1 cellular context compared by ENCODE assay signal in the genomic region with DNA sequence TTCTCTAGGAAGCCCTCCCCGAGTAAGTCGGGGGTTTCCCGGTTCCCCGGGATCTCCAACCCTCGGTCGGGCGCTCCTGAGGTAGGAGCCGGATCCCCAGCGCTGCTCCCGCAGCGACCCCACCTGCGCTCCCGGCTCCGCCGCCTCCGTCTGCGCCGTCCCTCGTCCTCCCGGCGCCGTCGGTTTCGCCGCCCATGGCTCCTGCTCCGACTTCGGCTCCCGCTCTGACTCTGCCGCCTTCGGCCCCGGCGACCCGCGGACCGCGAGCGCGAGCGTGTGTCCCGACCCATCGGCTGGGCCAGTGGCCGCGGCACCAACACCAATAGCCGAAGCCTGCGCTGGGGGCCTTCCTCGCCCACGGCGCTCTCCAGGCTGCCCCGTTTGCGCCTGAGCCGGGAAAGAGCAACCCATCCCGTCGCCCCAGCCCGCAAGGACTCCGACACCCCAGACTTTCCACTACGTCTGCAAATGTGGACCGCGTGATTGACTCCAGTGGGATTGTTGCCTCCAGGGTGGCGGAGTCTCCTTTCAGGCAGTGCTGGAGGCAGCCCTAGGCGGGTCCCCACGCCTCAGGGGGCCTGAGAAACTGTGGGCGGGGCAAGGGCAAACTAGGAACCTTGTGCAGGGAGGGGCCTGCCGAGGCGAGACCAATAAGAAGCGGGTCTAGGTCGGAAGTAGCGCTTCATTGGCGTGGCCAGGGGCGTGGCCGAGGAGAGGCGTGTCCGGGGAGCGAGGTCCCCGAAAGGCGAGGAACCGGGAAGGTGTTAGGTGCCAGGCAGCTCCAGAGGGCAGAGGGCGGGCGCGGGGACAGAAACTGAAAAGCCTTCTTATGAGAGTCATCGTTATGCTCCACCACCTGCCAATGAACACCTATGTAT.
A peak's percentile ranks its signal among the peaks of the same experiment; 100 is the strongest.
TF ChIP-seq lines count a peak whose summit lies in the region.

TSS of gene CACTIN (minus strand) at position 318 of the 878 bp plus-strand sequence. CDS start at position 290, 28 bp downstream.

TF ChIP-seq in HepG2, 621 proteins besides CTCF, POLR2A, EP300 and RAD21 (continued from another document and continues in another):
- TF ChIP-seq HNF1B (CRISPR knock-in tag; IDR thresholded peaks at IDR 0.05): peak; percentile 96
- TF ChIP-seq WIZ (CRISPR knock-in tag; IDR thresholded peaks at IDR 0.05): 0 out of 2 replicates have a peak, but pooled peaks have one; percentile 16
- TF ChIP-seq TRIM22 (IDR thresholded peaks at IDR 0.05): no peak
- no peak for TF ChIP-seq SNRNP70 (IDR thresholded peaks at IDR 0.05; ENCODE audit: low read depth, low read length)
- no peak; the same call in 1 of the 2 replicates for TF ChIP-seq ZBTB8A (CRISPR knock-in tag; IDR thresholded peaks at IDR 0.05; ENCODE audit: borderline replicate concordance, low read depth)
- TF ChIP-seq ZNF367 (CRISPR knock-in tag; IDR thresholded peaks at IDR 0.05; ENCODE audit: borderline replicate concordance): peak; percentile 14; the same call in 1 of the 2 replicates
- TF ChIP-seq TFE3 (CRISPR knock-in tag; IDR thresholded peaks at IDR 0.05): peak; percentile 67; the same call in 1 of the 2 replicates
- TF ChIP-seq TEAD2 (CRISPR knock-in tag; IDR thresholded peaks at IDR 0.05): no peak
- TF ChIP-seq ZNF772 (CRISPR knock-in tag; IDR thresholded peaks at IDR 0.05): peak; percentile 96
- TF ChIP-seq, protein P1, sequence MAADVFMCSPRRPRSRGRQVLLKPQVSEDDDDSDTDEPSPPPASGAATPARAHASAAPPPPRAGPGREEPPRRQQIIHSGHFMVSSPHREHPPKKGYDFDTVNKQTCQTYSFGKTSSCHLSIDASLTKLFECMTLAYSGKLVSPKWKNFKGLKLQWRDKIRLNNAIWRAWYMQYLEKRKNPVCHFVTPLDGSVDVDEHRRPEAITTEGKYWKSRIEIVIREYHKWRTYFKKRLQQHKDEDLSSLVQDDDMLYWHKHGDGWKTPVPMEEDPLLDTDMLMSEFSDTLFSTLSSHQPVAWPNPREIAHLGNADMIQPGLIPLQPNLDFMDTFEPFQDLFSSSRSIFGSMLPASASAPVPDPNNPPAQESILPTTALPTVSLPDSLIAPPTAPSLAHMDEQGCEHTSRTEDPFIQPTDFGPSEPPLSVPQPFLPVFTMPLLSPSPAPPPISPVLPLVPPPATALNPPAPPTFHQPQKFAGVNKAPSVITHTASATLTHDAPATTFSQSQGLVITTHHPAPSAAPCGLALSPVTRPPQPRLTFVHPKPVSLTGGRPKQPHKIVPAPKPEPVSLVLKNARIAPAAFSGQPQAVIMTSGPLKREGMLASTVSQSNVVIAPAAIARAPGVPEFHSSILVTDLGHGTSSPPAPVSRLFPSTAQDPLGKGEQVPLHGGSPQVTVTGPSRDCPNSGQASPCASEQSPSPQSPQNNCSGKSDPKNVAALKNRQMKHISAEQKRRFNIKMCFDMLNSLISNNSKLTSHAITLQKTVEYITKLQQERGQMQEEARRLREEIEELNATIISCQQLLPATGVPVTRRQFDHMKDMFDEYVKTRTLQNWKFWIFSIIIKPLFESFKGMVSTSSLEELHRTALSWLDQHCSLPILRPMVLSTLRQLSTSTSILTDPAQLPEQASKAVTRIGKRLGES (CRISPR knock-in tag; IDR thresholded peaks at IDR 0.05; ENCODE audit: borderline replicate concordance): no peak
- peak; percentile 95 for TF ChIP-seq THAP11 (CRISPR knock-in tag; IDR thresholded peaks at IDR 0.05)
- TF ChIP-seq ZFY (CRISPR knock-in tag; IDR thresholded peaks at IDR 0.05): peak; percentile 87
- TF ChIP-seq AGO1 (IDR thresholded peaks at IDR 0.05; ENCODE audit: low read depth, low read length, poor library complexity, severe bottlenecking): peak; percentile 56
- TF ChIP-seq ZNF646 (CRISPR knock-in tag; IDR thresholded peaks at IDR 0.05): no peak
- TF ChIP-seq NR1H2 (CRISPR knock-in tag; IDR thresholded peaks at IDR 0.05; ENCODE audit: borderline replicate concordance, low read depth): no peak
- no peak for TF ChIP-seq SIX4 (CRISPR knock-in tag; IDR thresholded peaks at IDR 0.05)
- no peak for TF ChIP-seq ZNF782 (CRISPR knock-in tag; IDR thresholded peaks at IDR 0.05; ENCODE audit: borderline replicate concordance)
- no peak for TF ChIP-seq ZNF281 (CRISPR knock-in tag; IDR thresholded peaks at IDR 0.05; ENCODE audit: borderline replicate concordance)
- TF ChIP-seq TAF15 (IDR thresholded peaks at IDR 0.05; ENCODE audit: low read depth, low read length, poor library complexity, severe bottlenecking): no peak
- TF ChIP-seq HOXD1 (CRISPR knock-in tag; IDR thresholded peaks at IDR 0.05): no peak
- no peak for TF ChIP-seq ZBTB1 (CRISPR knock-in tag; IDR thresholded peaks at IDR 0.05; ENCODE audit: borderline replicate concordance)
- no peak for TF ChIP-seq HOXA9 (CRISPR knock-in tag; IDR thresholded peaks at IDR 0.05; ENCODE audit: borderline replicate concordance)
- TF ChIP-seq HOMEZ (CRISPR knock-in tag; IDR thresholded peaks at IDR 0.05; ENCODE audit: low read depth): no peak
- TF ChIP-seq ZNF484 (CRISPR knock-in tag; IDR thresholded peaks at IDR 0.05; ENCODE audit: borderline replicate concordance, low read depth): no peak
- peak; percentile 94 for TF ChIP-seq ZSCAN31 (CRISPR knock-in tag; IDR thresholded peaks at IDR 0.05; ENCODE audit: low read depth)
- TF ChIP-seq PRMT3 (CRISPR knock-in tag; IDR thresholded peaks at IDR 0.05; ENCODE audit: borderline replicate concordance, low read depth): no peak
- no peak for TF ChIP-seq ATAD3A (CRISPR knock-in tag; IDR thresholded peaks at IDR 0.05)
- TF ChIP-seq ZNF24 (IDR thresholded peaks at IDR 0.05): no peak
- no peak for TF ChIP-seq ZNF672 (CRISPR knock-in tag; IDR thresholded peaks at IDR 0.05)
- TF ChIP-seq DBP (CRISPR knock-in tag; IDR thresholded peaks at IDR 0.05; ENCODE audit: not compliant biosample characterization): no peak
- peak; percentile 53 for TF ChIP-seq GATAD2A (CRISPR knock-in tag; IDR thresholded peaks at IDR 0.05)
- TF ChIP-seq ZNF768 (CRISPR knock-in tag; IDR thresholded peaks at IDR 0.05): peak; percentile 78
- no peak; the same call in 1 of the 2 replicates for TF ChIP-seq ETV5 (CRISPR knock-in tag; IDR thresholded peaks at IDR 0.05; ENCODE audit: borderline replicate concordance)
- no peak for TF ChIP-seq ZNF235 (CRISPR knock-in tag; IDR thresholded peaks at IDR 0.05; ENCODE audit: borderline replicate concordance)
- TF ChIP-seq EHMT2 (IDR thresholded peaks at IDR 0.05; ENCODE audit: borderline replicate concordance, low read depth, low read length): no peak
